18 cellular contexts compared by ENCODE assay signal in genomic region chr13:99260216-99260615, GRCh38. TPM values are rescaled to one million over a fixed set of nuclear protein-coding genes. Genes with fewer than 3 reads are reported as not detected.
DNase-seq lines count a peak whose midpoint lies in the region; ATAC-seq, FAIRE-seq and TF ChIP-seq lines count a peak whose summit lies in the region.
"Had no signal": no experiment of that assay in that cellular context is flagged by ENCODE, and none has a peak within 500 bp of the region (broad histone marks: within the 10 kb centered on the region; RNA-seq: fewer than 3 reads in every experiment).

No MANE protein-coding gene starts in this region.

- no peak for FAIRE-seq in HepG2 (lab: Jason Lieb, UNC)
- FAIRE-seq in HTR-8/SVneo (lab: Jason Lieb, UNC): no peak
- FAIRE-seq: H1, urothelium cell line had no signal

- TF ChIP-seq EP300 in HepG2 (IDR thresholded peaks at IDR 0.05; ENCODE audit: low read depth in 2 of 2, low read length in 2 of 2) (no peak), HepG2 (CRISPR knock-in tag; IDR thresholded peaks at IDR 0.05; ENCODE audit: borderline replicate concordance) (no peak)

- H3K4me2 ChIP-seq in HepG2 (ENCODE audit: low read depth, low read length): no peak overlapping the region
- H3K4me2 ChIP-seq in OCI-LY1 (ENCODE audit: low read length): peak overlapping the region; percentile 89; the same call in 1 of the 2 replicates
- H3K4me2 ChIP-seq in PC-9: no peak overlapping the region

- H3K27me3 Mint-ChIP-seq in stimulated activated naive CD8-positive, alpha-beta T cell treated with anti-CD3 and anti-CD28 coated beads, Interleukin-15, amount 100 ng/mL, for 72 hours: no peaks in the 10 kb centered on the region

- H3K79me2 ChIP-seq in HepG2 (ENCODE audit: insufficient read depth, low read length): no peaks in the 10 kb centered on the region
- peaks cover 25% of the 10 kb centered on the region for H3K79me2 ChIP-seq in OCI-LY1 (ENCODE audit: insufficient read depth, low read length)
- 0 out of 2 replicates have a peak, but pooled peaks cover 9% of the 10 kb centered on the region for H3K79me2 ChIP-seq in PC-9 (ENCODE audit: low read depth)

- H3K27ac ChIP-seq in HepG2 (ENCODE audit: extremely low read length, insufficient read depth, low read length) (no peak overlapping the region), right lobe of liver (no peak overlapping the region), OCI-LY1 (ENCODE audit: low read depth, low read length, poor library complexity, severe bottlenecking) (peak overlapping the region; percentile 93), PC-9 (no peak overlapping the region)
- H3K27ac ChIP-seq: RWPE1 had no signal

- 78% methylated on average over 5 of the region's 5 CpGs for WGBS in HepG2 (ENCODE audit: low lambda C conversion rate)
- WGBS in right lobe of liver (ENCODE audit: insufficient coverage, low coverage, low lambda C conversion rate, missing lambda C conversion rate): 81% methylated on average over 5 of the region's 5 CpGs

- TF ChIP-seq CTCF in HepG2 (CRISPR knock-in tag; IDR thresholded peaks at IDR 0.05) (no peak), right lobe of liver (IDR thresholded peaks at IDR 0.05) (no peak), OCI-LY1 (IDR thresholded peaks at IDR 0.05; ENCODE audit: low read length) (no peak), PC-9 (conservative IDR thresholded peaks at IDR 0.05) (no peak)

- in situ Hi-C loops in HepG2 (cut with HindIII; ENCODE audit: extremely low pct_ligation_motif_present, low pct_unique_long_range_greater_than_20kb): loop anchor here (5.0 to 10.0 kb wide), 2 partner anchors 83 to 175 kb away; no protein-coding TSS in a partner anchor

- H3K4me1 ChIP-seq in HepG2 (ENCODE audit: insufficient read depth, low read length) (peaks cover 30% of the 10 kb centered on the region), right lobe of liver (peaks cover 0 to 10% (median 0%) of the 10 kb centered on the region in 4 donors), OCI-LY1 (ENCODE audit: insufficient read depth, low read length, severe bottlenecking) (peaks cover 80% of the 10 kb centered on the region), PC-9 (replicated peaks; ENCODE audit: insufficient read depth) (no peaks in the 10 kb centered on the region)

- intact Hi-C loops in HepG2 (cut with micrococcal nuclease; ENCODE audit: unreplicated experiment) (loop anchor here (2.0 kb wide), 1 partner anchor 59 kb away; the partner anchor contains the start of gene UBAC2), right lobe of liver (cut with DNase I) (loop anchor here in 1 of 2 donors (5.0 kb wide), 1 partner anchor 83 kb away; no protein-coding TSS in a partner anchor), PC-9 (cut with micrococcal nuclease; ENCODE audit: unreplicated experiment) (loop anchor here (10.0 kb wide), 2 partner anchors 175 to 215 kb away; no protein-coding TSS in a partner anchor)

- H3K4me1 Mint-ChIP-seq in stimulated activated naive CD8-positive, alpha-beta T cell treated with anti-CD3 and anti-CD28 coated beads, Interleukin-15, amount 100 ng/mL, for 72 hours: peaks cover 73% of the 10 kb centered on the region
- H3K4me1 Mint-ChIP-seq: endodermal cell had no signal

- peaks cover 4% of the 10 kb centered on the region; the same call in 1 of the 2 replicates for H4K20me1 ChIP-seq in HepG2 (ENCODE audit: insufficient read depth, low read length)
- no peaks in the 10 kb centered on the region for H4K20me1 ChIP-seq in OCI-LY1 (ENCODE audit: insufficient read depth, low read length)
- peaks cover 19% of the 10 kb centered on the region; the same call in 1 of the 2 replicates for H4K20me1 ChIP-seq in PC-9 (ENCODE audit: insufficient read depth)

- BruUV-seq in HepG2 (replicated peaks; lab: Mats Ljungman, UMichigan) (no TSS peak), PC-9 (replicated peaks; lab: Mats Ljungman, UMichigan) (no TSS peak)

- H3K9me2 ChIP-seq in OCI-LY1 (ENCODE audit: low read depth, low read length): no peaks in the 10 kb centered on the region
- no peaks in the 10 kb centered on the region for H3K9me2 ChIP-seq in PC-9 (ENCODE audit: insufficient read depth)

- POLR2A ChIA-PET in HepG2 (lab: Yijun Ruan, JAX): interaction anchor here (2.3 kb wide), 1 partner anchor 59 kb away, joined by 5 read pairs; the partner anchor contains the start of gene UBAC2
- POLR2A ChIA-PET in PC-9 (lab: Charles Lee; ENCODE audit: unreplicated experiment): no interaction called here

- no peaks in the 10 kb centered on the region for H3K9me3 Mint-ChIP-seq in stimulated activated naive CD8-positive, alpha-beta T cell treated with anti-CD3 and anti-CD28 coated beads, Interleukin-15, amount 100 ng/mL, for 72 hours
- H3K9me3 Mint-ChIP-seq: endodermal cell, nephron progenitor cell had no signal

- DNase-seq in HepG2 (ENCODE audit: low spot score) (no peak), right lobe of liver (no peak), astrocyte of the hippocampus (ENCODE audit: low read depth, low spot score) (peak; percentile 13), EL (no peak), HTR-8/SVneo (ENCODE audit: insufficient read length, low spot score) (no peak), PC-9 (no peak)
- DNase-seq in stimulated activated naive CD8-positive, alpha-beta T cell treated with anti-CD3 and anti-CD28 coated beads, Interleukin-15, amount 100 ng/mL, for 72 hours: no peak
- DNase-seq: activated naive CD4-positive, alpha-beta T cell treated with Interleukin-2 at 50 U/mL for 16 hours; endodermal cell; NCI-H1048; nephron progenitor cell; right cardiac atrium had no signal

- peak overlapping the region; percentile 34 to 91 for H3K4me3 Mint-ChIP-seq in stimulated activated naive CD8-positive, alpha-beta T cell treated with anti-CD3 and anti-CD28 coated beads, Interleukin-15, amount 100 ng/mL, for 72 hours
- H3K4me3 Mint-ChIP-seq: endodermal cell, nephron progenitor cell had no signal

- ATAC-seq in HepG2 (no peak), right lobe of liver (no peak)
- no peak for ATAC-seq in stimulated activated naive CD8-positive, alpha-beta T cell treated with anti-CD3 and anti-CD28 coated beads, Interleukin-15, amount 100 ng/mL, for 72 hours
- ATAC-seq: right cardiac atrium had no signal

- peak overlapping the region in 1 of 2 donors; percentile 29 for H3K27ac Mint-ChIP-seq in stimulated activated naive CD8-positive, alpha-beta T cell treated with anti-CD3 and anti-CD28 coated beads, Interleukin-15, amount 100 ng/mL, for 72 hours
- H3K27ac Mint-ChIP-seq: endodermal cell, nephron progenitor cell had no signal

- CTCF ChIA-PET in HepG2 (lab: Yijun Ruan, JAX; ENCODE audit: low intra/inter-chr PET ratio, low total read pairs): no interaction called here
- CTCF ChIA-PET in PC-9 (lab: Charles Lee): no interaction called here

- no peak overlapping the region for H3K9ac ChIP-seq in HepG2 (ENCODE audit: insufficient read depth, low read depth, low read length)
- H3K9ac ChIP-seq in OCI-LY1 (ENCODE audit: low read length): peak overlapping the region; percentile 1; the same call in 1 of the 2 replicates

- peaks cover 4% of the 10 kb centered on the region; the same call in 1 of the 2 replicates for H3F3A ChIP-seq in OCI-LY1 (ENCODE audit: insufficient read depth, low read length)
- peaks cover 27% of the 10 kb centered on the region for H3F3A ChIP-seq in PC-9 (ENCODE audit: insufficient read depth, low read depth)

- H3K4me3 ChIP-seq in HepG2 (replicated peaks in 1 of 3; ENCODE audit: insufficient read depth in 1 of 3, low read depth in 2 of 3, low read length in 3 of 3) (no peak overlapping the region), right lobe of liver (no peak overlapping the region), OCI-LY1 (ENCODE audit: low read depth, low read length, poor library complexity, severe bottlenecking) (peak overlapping the region; percentile 67), PC-9 (no peak overlapping the region)

- H3K9me3 ChIP-seq in HepG2 (ENCODE audit: low read length) (no peaks in the 10 kb centered on the region), right lobe of liver (no peaks in the 10 kb centered on the region), OCI-LY1 (ENCODE audit: low read length) (no peaks in the 10 kb centered on the region), PC-9 (ENCODE audit: insufficient read depth, low read depth) (no peaks in the 10 kb centered on the region)

- TF ChIP-seq POLR2A in HepG2 (IDR thresholded peaks at IDR 0.05; ENCODE audit: insufficient read depth in 1 of 2, low read depth in 2 of 2, low read length in 2 of 2) (no peak), right lobe of liver (IDR thresholded peaks at IDR 0.05) (no peak)

- TF ChIP-seq RAD21 in HepG2 (CRISPR knock-in tag; IDR thresholded peaks at IDR 0.05): no peak

- H2AFZ ChIP-seq in HepG2 (ENCODE audit: low read length) (no peak overlapping the region), OCI-LY1 (ENCODE audit: low read length) (no peak overlapping the region), PC-9 (no peak overlapping the region)

- H3K36me3 ChIP-seq in HepG2 (replicated peaks in 1 of 2; ENCODE audit: control insufficient read depth in 1 of 2, insufficient read depth in 2 of 2, low read length in 2 of 2) (peaks cover 2 to 7% of the 10 kb centered on the region in 2 experiments; a peak in 4 of 5 replicates), right lobe of liver (peaks cover 0 to 1% (median 0%) of the 10 kb centered on the region in 4 donors), OCI-LY1 (ENCODE audit: insufficient read depth, low read length) (peaks cover 19% of the 10 kb centered on the region), PC-9 (ENCODE audit: low read depth) (peaks cover 17% of the 10 kb centered on the region; the same call in 1 of the 2 replicates)

- H3K27me3 ChIP-seq in HepG2 (ENCODE audit: control insufficient read depth in 1 of 2, insufficient read depth in 2 of 2, low read length in 2 of 2) (no peaks in the 10 kb centered on the region), right lobe of liver (no peaks in the 10 kb centered on the region), OCI-LY1 (ENCODE audit: insufficient read depth, low read length) (no peaks in the 10 kb centered on the region), PC-9 (ENCODE audit: insufficient read depth, low read depth) (no peaks in the 10 kb centered on the region)

RNA-seq across cellular contexts. Expression of gene GPR18, which starts 2.0 kb away (rescaled TPM):
- not detected in 2 replicates for total RNA-seq in HepG2 (2016; rRNA removed; fragmentation: Illumina TruSeq; extraction: Trizol)
- not detected in 2 replicates for total RNA-seq in HepG2 (2016; cell fraction: cytosol; rRNA removed; fragmentation: Illumina TruSeq; extraction: Trizol; ENCODE audit: low read depth)
- not detected in 2 replicates for total RNA-seq in HepG2 (2016; cell fraction: insoluble cytoplasmic fraction; rRNA removed; fragmentation: Illumina TruSeq; extraction: Trizol)
- total RNA-seq in HepG2 (2016; cell fraction: membrane; rRNA removed; fragmentation: Illumina TruSeq; extraction: Trizol): not detected in 2 replicates
- total RNA-seq in HepG2 (2016; cell fraction: nucleus; rRNA removed; fragmentation: Illumina TruSeq; extraction: Trizol): not detected in 2 replicates
- polyA plus RNA-seq in HepG2 (2011; rRNA removed): not detected in 2 replicates
- polyA plus RNA-seq in HepG2 (2011; cell fraction: cytosol; rRNA removed): not detected in 2 replicates
- not detected in 2 replicates for polyA plus RNA-seq in HepG2 (2011; cell fraction: nucleus; rRNA removed)
- 0.09 and 0.13 TPM in 2 replicates for polyA plus RNA-seq in HepG2 (2012)
- polyA plus RNA-seq in HepG2 (2016; cell fraction: cytosol; fragmentation: Illumina TruSeq; extraction: Trizol; ENCODE audit: low read depth): not detected in 2 replicates
- not detected in 2 replicates for polyA plus RNA-seq in HepG2 (2016; cell fraction: insoluble cytoplasmic fraction; fragmentation: Illumina TruSeq; extraction: Trizol; ENCODE audit: low read depth)
- polyA plus RNA-seq in HepG2 (2016; cell fraction: membrane; fragmentation: Illumina TruSeq; extraction: Trizol; ENCODE audit: low read depth): not detected in 2 replicates
- not detected in 2 replicates for polyA plus RNA-seq in HepG2 (2016; cell fraction: nucleus; fragmentation: Illumina TruSeq; extraction: Trizol; ENCODE audit: insufficient read depth, low read depth)
- polyA minus RNA-seq in HepG2 (2011; rRNA and poly(A)+ RNA removed; ENCODE audit: low replicate concordance): not detected in 2 replicates
- polyA minus RNA-seq in HepG2 (2011; cell fraction: cytosol; rRNA and poly(A)+ RNA removed): not detected in 2 replicates
- 0.26 TPM in 1 of 2 replicates, not detected in the other for polyA minus RNA-seq in HepG2 (2011; cell fraction: nucleus; rRNA and poly(A)+ RNA removed)
- total RNA-seq in right lobe of liver: under 1 TPM in 2 of 6 experiments, not detected in 4; 0.13 to 0.17 TPM
- total RNA-seq in PC-9 (2021): not detected in 2 replicates
- total RNA-seq: cardiac septum, endodermal cell, H1, lower leg skin had no signal
- polyA plus RNA-seq: H1, right cardiac atrium had no signal

RNA-seq across cellular contexts. Expression of gene GPR183, which starts 47.0 kb away (rescaled TPM):
- total RNA-seq in HepG2 (2016; rRNA removed; fragmentation: Illumina TruSeq; extraction: Trizol) (not detected in 2 replicates), right lobe of liver (1 to 10 TPM in 3 of 6 experiments, under 1 TPM in 3; 0.26 to 3.2 (median 1.0) TPM), PC-9 (2021) (not detected in 2 replicates)
- total RNA-seq in HepG2 (2016; cell fraction: cytosol; rRNA removed; fragmentation: Illumina TruSeq; extraction: Trizol; ENCODE audit: low read depth): not detected in 2 replicates
- total RNA-seq in HepG2 (2016; cell fraction: insoluble cytoplasmic fraction; rRNA removed; fragmentation: Illumina TruSeq; extraction: Trizol): not detected in 2 replicates
- not detected in 2 replicates for total RNA-seq in HepG2 (2016; cell fraction: membrane; rRNA removed; fragmentation: Illumina TruSeq; extraction: Trizol)
- total RNA-seq in HepG2 (2016; cell fraction: nucleus; rRNA removed; fragmentation: Illumina TruSeq; extraction: Trizol): not detected in 2 replicates
- not detected in 2 replicates for polyA plus RNA-seq in HepG2 (2011; rRNA removed)
- polyA plus RNA-seq in HepG2 (2011; cell fraction: cytosol; rRNA removed): not detected in 2 replicates
- not detected in 2 replicates for polyA plus RNA-seq in HepG2 (2011; cell fraction: nucleus; rRNA removed)
- polyA plus RNA-seq in HepG2 (2012): 0.08 TPM in 1 of 2 replicates, not detected in the other
- not detected in 2 replicates for polyA plus RNA-seq in HepG2 (2016; cell fraction: cytosol; fragmentation: Illumina TruSeq; extraction: Trizol; ENCODE audit: low read depth)
- polyA plus RNA-seq in HepG2 (2016; cell fraction: insoluble cytoplasmic fraction; fragmentation: Illumina TruSeq; extraction: Trizol; ENCODE audit: low read depth): not detected in 2 replicates
- not detected in 2 replicates for polyA plus RNA-seq in HepG2 (2016; cell fraction: membrane; fragmentation: Illumina TruSeq; extraction: Trizol; ENCODE audit: low read depth)
- not detected in 2 replicates for polyA plus RNA-seq in HepG2 (2016; cell fraction: nucleus; fragmentation: Illumina TruSeq; extraction: Trizol; ENCODE audit: insufficient read depth, low read depth)
- not detected in 2 replicates for polyA minus RNA-seq in HepG2 (2011; rRNA and poly(A)+ RNA removed; ENCODE audit: low replicate concordance)
- polyA minus RNA-seq in HepG2 (2011; cell fraction: cytosol; rRNA and poly(A)+ RNA removed): not detected in 2 replicates
- polyA minus RNA-seq in HepG2 (2011; cell fraction: nucleus; rRNA and poly(A)+ RNA removed): 0.26 TPM in 1 of 2 replicates, not detected in the other
- total RNA-seq: H1 had no signal
- polyA plus RNA-seq: H1 had no signal

RNA-seq across cellular contexts. Expression of gene UBAC2, which starts 59.6 kb away (rescaled TPM):
- total RNA-seq in HepG2 (2016; rRNA removed; fragmentation: Illumina TruSeq; extraction: Trizol): 44.0 and 61.3 TPM in 2 replicates
- total RNA-seq in HepG2 (2016; cell fraction: cytosol; rRNA removed; fragmentation: Illumina TruSeq; extraction: Trizol; ENCODE audit: low read depth): 34.9 and 39.6 TPM in 2 replicates
- total RNA-seq in HepG2 (2016; cell fraction: insoluble cytoplasmic fraction; rRNA removed; fragmentation: Illumina TruSeq; extraction: Trizol): 38.5 and 64.4 TPM in 2 replicates
- total RNA-seq in HepG2 (2016; cell fraction: membrane; rRNA removed; fragmentation: Illumina TruSeq; extraction: Trizol): 63.6 and 68.1 TPM in 2 replicates
- total RNA-seq in HepG2 (2016; cell fraction: nucleus; rRNA removed; fragmentation: Illumina TruSeq; extraction: Trizol): 53.7 and 64.6 TPM in 2 replicates
- polyA plus RNA-seq in HepG2 (2011; rRNA removed): 80.8 and 84.2 TPM in 2 replicates
- 69.1 and 91.4 TPM in 2 replicates for polyA plus RNA-seq in HepG2 (2011; cell fraction: cytosol; rRNA removed)
- polyA plus RNA-seq in HepG2 (2011; cell fraction: nucleus; rRNA removed): 25.5 and 30.1 TPM in 2 replicates
- polyA plus RNA-seq in HepG2 (2012): 63.7 and 72.4 TPM in 2 replicates
- polyA plus RNA-seq in HepG2 (2016; cell fraction: cytosol; fragmentation: Illumina TruSeq; extraction: Trizol; ENCODE audit: low read depth): 37.1 and 38.0 TPM in 2 replicates
- 45.9 TPM in 2 replicates for polyA plus RNA-seq in HepG2 (2016; cell fraction: insoluble cytoplasmic fraction; fragmentation: Illumina TruSeq; extraction: Trizol; ENCODE audit: low read depth)
- 59.7 and 64.1 TPM in 2 replicates for polyA plus RNA-seq in HepG2 (2016; cell fraction: membrane; fragmentation: Illumina TruSeq; extraction: Trizol; ENCODE audit: low read depth)
- polyA plus RNA-seq in HepG2 (2016; cell fraction: nucleus; fragmentation: Illumina TruSeq; extraction: Trizol; ENCODE audit: insufficient read depth, low read depth): 80.9 and 85.2 TPM in 2 replicates
- 58.0 and 61.9 TPM in 2 replicates for polyA minus RNA-seq in HepG2 (2011; rRNA and poly(A)+ RNA removed; ENCODE audit: low replicate concordance)
- polyA minus RNA-seq in HepG2 (2011; cell fraction: cytosol; rRNA and poly(A)+ RNA removed): 29.7 and 34.9 TPM in 2 replicates
- 31.5 and 38.0 TPM in 2 replicates for polyA minus RNA-seq in HepG2 (2011; cell fraction: nucleus; rRNA and poly(A)+ RNA removed)
- total RNA-seq in right lobe of liver: 10 to 100 TPM; 30.2 to 45.0 (median 37.0) TPM
- 80.3 and 82.2 TPM in 2 replicates for total RNA-seq in PC-9 (2021)
